In the genomic region with DNA sequence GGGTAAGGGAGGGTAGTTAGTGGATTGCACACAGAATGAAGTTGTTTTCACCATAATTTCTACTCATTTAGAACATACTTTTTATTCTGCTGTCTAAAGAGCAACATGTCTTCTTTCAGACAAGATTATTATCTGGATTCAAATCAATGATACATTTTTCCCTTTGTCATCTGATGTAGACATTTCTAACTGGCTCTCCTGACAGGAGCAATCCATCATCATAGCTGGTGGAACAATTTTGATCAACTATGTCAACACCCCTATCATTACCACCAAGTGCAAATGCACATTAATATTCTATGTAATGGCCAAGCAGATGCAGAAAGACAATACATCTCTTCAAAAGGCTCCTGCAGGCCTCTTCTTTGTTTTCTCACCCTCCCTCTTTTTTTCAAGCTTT, we compare ENCODE assay signal across 31 cellular contexts.
"Had no signal": no experiment of that assay in that cellular context is flagged by ENCODE, and none has a peak within 500 bp of the region (broad histone marks: within the 10 kb centered on the region; RNA-seq: fewer than 3 reads in every experiment).

No MANE protein-coding gene starts in this region.

- H3K36me3 Mint-ChIP-seq: memory B cell; naive B cell; natural killer cell treated with Interleukin-12 subunit alpha and Interleukin-12 subunit beta and Interleukin-15 and Interleukin-18, amount 100 ng/mL, for 72 hours; neural progenitor cell; stimulated activated effector memory CD8-positive, alpha-beta T cell treated with anti-CD3 and anti-CD28 coated beads, Interleukin-12 subunit alpha, Interleukin-12 subunit beta, amount 100 ng/mL, for 72 hours had no signal

- H3K36me3 ChIP-seq: esophagus muscularis mucosa, gastroesophageal sphincter, heart right ventricle, lower lobe of right lung, sigmoid colon, stomach, thoracic aorta, tibial nerve, upper lobe of right lung, uterus had no signal

- H3K4me3 ChIP-seq: esophagus muscularis mucosa, gastroesophageal sphincter, heart right ventricle, lower lobe of right lung, mucosa of descending colon, neural progenitor cell, psoas muscle, sigmoid colon, stomach, thoracic aorta, tibial nerve, upper lobe of right lung, uterus had no signal

- FAIRE-seq: colon, endothelial cell of umbilical vein had no signal

- H3K4me1 ChIP-seq: esophagus muscularis mucosa, foreskin keratinocyte, gastroesophageal sphincter, lower lobe of right lung, neural progenitor cell, psoas muscle, sigmoid colon, stomach, tibial nerve, upper lobe of right lung, uterus had no signal

- H3K4me3 Mint-ChIP-seq: memory B cell; naive B cell; natural killer cell treated with Interleukin-12 subunit alpha and Interleukin-12 subunit beta and Interleukin-15 and Interleukin-18, amount 100 ng/mL, for 72 hours; neural progenitor cell; stimulated activated effector memory CD8-positive, alpha-beta T cell treated with anti-CD3 and anti-CD28 coated beads, Interleukin-12 subunit alpha, Interleukin-12 subunit beta, amount 100 ng/mL, for 72 hours had no signal

- ATAC-seq: foreskin keratinocyte; gastroesophageal sphincter; heart right ventricle; left ventricle myocardium superior; lower lobe of right lung; mucosa of descending colon; natural killer cell treated with Interleukin-12 subunit alpha and Interleukin-12 subunit beta and Interleukin-15 and Interleukin-18, amount 100 ng/mL, for 72 hours; psoas muscle; right cardiac atrium; stimulated activated effector memory CD8-positive, alpha-beta T cell treated with anti-CD3 and anti-CD28 coated beads, Interleukin-12 subunit alpha, Interleukin-12 subunit beta, amount 100 ng/mL, for 72 hours; upper lobe of right lung had no signal

- H3K4me1 Mint-ChIP-seq: memory B cell; naive B cell; neural progenitor cell; stimulated activated effector memory CD8-positive, alpha-beta T cell treated with anti-CD3 and anti-CD28 coated beads, Interleukin-12 subunit alpha, Interleukin-12 subunit beta, amount 100 ng/mL, for 72 hours had no signal

- DNase-seq: cerebellar nuclear complex; effector CD8-positive, alpha-beta T cell; foreskin keratinocyte; glutamatergic neuron; heart right ventricle; hippocampal formation; islet precursor cell; kidney glomerular epithelial cell; left ventricle myocardium superior; lower lobe of right lung; mucosa of descending colon; naive B cell; psoas muscle; right cardiac atrium; sigmoid colon; stimulated activated CD4-positive, alpha-beta T cell treated with anti-CD3 and anti-CD28 coated beads, Interleukin-2, amount 100 ng/mL, for 24 hours; stimulated activated CD4-positive, alpha-beta T cell treated with anti-CD3 and anti-CD28 coated beads, Interleukin-4, amount 100 ng/mL, for 24 hours; stimulated activated naive CD4-positive, alpha-beta T cell treated with Interleukin-2 at 50 U/mL for 16 hours; stomach; upper lobe of right lung; uterus had no signal

- H3K4me2 ChIP-seq: neural progenitor cell had no signal

- H3K27me3 ChIP-seq: esophagus muscularis mucosa, foreskin keratinocyte, gastroesophageal sphincter, heart right ventricle, neural progenitor cell, sigmoid colon, stomach, tibial nerve, upper lobe of right lung, uterus had no signal

- H3K27ac Mint-ChIP-seq: memory B cell; natural killer cell treated with Interleukin-12 subunit alpha and Interleukin-12 subunit beta and Interleukin-15 and Interleukin-18, amount 100 ng/mL, for 72 hours; neural progenitor cell; stimulated activated effector memory CD8-positive, alpha-beta T cell treated with anti-CD3 and anti-CD28 coated beads, Interleukin-12 subunit alpha, Interleukin-12 subunit beta, amount 100 ng/mL, for 72 hours had no signal

- H3K27me3 Mint-ChIP-seq: memory B cell; naive B cell; natural killer cell treated with Interleukin-12 subunit alpha and Interleukin-12 subunit beta and Interleukin-15 and Interleukin-18, amount 100 ng/mL, for 72 hours had no signal

- H2AFZ ChIP-seq: neural progenitor cell had no signal

- H3K27ac ChIP-seq: esophagus muscularis mucosa, foreskin keratinocyte, gastroesophageal sphincter, heart right ventricle, lower lobe of right lung, neural progenitor cell, psoas muscle, sigmoid colon, stomach, thoracic aorta, tibial nerve, upper lobe of right lung, uterus had no signal
